31 cellular contexts compared by ENCODE assay signal in the genomic region with DNA sequence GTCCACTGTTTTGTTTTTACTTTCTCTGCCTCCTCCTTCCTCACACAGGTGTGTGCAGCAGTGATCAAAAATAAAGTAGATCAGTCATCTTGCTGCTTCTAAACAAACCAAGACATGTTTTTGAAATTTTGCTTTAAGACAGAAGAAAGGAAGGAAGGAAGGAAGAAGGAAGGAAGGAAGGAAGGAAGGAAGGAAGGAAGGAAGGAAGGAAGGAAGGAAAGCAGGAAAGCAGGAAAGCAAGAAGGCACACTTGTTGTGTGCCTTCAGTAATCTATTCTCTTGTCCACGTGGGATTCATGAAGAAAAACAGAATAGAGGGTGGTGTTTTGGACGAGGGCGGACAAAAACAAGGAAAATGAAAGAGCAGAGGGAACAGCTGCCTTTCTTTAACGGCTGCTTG.
"Had no signal": no experiment of that assay in that cellular context is flagged by ENCODE, and none has a peak within 500 bp of the region (broad histone marks: within the 10 kb centered on the region; RNA-seq: fewer than 3 reads in every experiment).

No MANE protein-coding gene starts in this region.

- H3K27me3 ChIP-seq: adrenal gland, Peyer's patch, SJSA1 had no signal

- H3K27me3 Mint-ChIP-seq: activated CD4-positive, alpha-beta T cell treated with anti-CD3 and anti-CD28 coated beads, Interleukin-2, amount 10 ng/mL, durations not matched to agents 24 days and 14 days; activated CD8-positive, alpha-beta memory T cell treated with anti-CD3 and anti-CD28 coated beads, Interleukin-2, amount 10 ng/mL, durations not matched to agents 7 days and 5 days; activated naive CD8-positive, alpha-beta T cell; T-helper 17 cell had no signal

- H3K4me1 ChIP-seq: adrenal gland, Peyer's patch, SJSA1 had no signal

- H3K4me3 ChIP-seq: adrenal gland, Peyer's patch, SJSA1 had no signal

- H3K36me3 Mint-ChIP-seq: activated CD8-positive, alpha-beta memory T cell treated with anti-CD3 and anti-CD28 coated beads, Interleukin-2, amount 10 ng/mL, durations not matched to agents 7 days and 5 days; activated naive CD8-positive, alpha-beta T cell; WTC11 had no signal

- H3K9me3 ChIP-seq: adrenal gland, Peyer's patch, SJSA1 had no signal

- DNase-seq: activated CD4-positive, alpha-beta T cell treated with anti-CD3 and anti-CD28 coated beads for 1 hour; activated CD4-positive, alpha-beta T cell treated with anti-CD3 and anti-CD28 coated beads, Interleukin-2, amount 10 ng/mL, durations not matched to agents 24 days and 14 days; activated CD4-positive, alpha-beta T cell treated with anti-CD3 and anti-CD28 coated beads, Interleukin-2, amount 50 U/mL, for 48 hours; activated CD8-positive, alpha-beta memory T cell treated with anti-CD3 and anti-CD28 coated beads, Interleukin-2, amount 10 ng/mL, durations not matched to agents 7 days and 5 days; activated effector memory CD4-positive, alpha-beta T cell treated with Interleukin-2 at 50 U/mL for 16 hours; activated naive CD4-positive, alpha-beta T cell; activated T-cell treated with anti-CD3 and anti-CD28 coated beads, Interleukin-2, amount 50 U/mL, for 24 hours; adrenal gland; anterior cingulate cortex; central memory CD4-positive, alpha-beta T cell; Kasumi-1; KBM-7; NCI-H1048; NCI-H1417 treated with DMSO at 0.1 percent for 48 hours; NCI-H1694; NCI-H2029; NCI-H2107; NCI-H2171 treated with DMSO at 0.1 percent for 48 hours; NCI-H226; NCI-H526; NCI-H774; NK-92 treated with Interleukin-12 subunit alpha and Interleukin-12 subunit beta, amount 100 ng/mL, for 24 hours; Peyer's patch; SHP77; T-helper 17 cell; T-helper 9 cell had no signal

- H3K36me3 ChIP-seq: adrenal gland, Peyer's patch, SJSA1 had no signal

- H3K27ac Mint-ChIP-seq: activated CD4-positive, alpha-beta T cell treated with anti-CD3 and anti-CD28 coated beads, Interleukin-2, amount 10 ng/mL, durations not matched to agents 24 days and 14 days; activated CD8-positive, alpha-beta memory T cell treated with anti-CD3 and anti-CD28 coated beads, Interleukin-2, amount 10 ng/mL, durations not matched to agents 7 days and 5 days; activated naive CD8-positive, alpha-beta T cell; activated T-cell treated with anti-CD3 and anti-CD28 coated beads, Interleukin-2, amount 50 U/mL, for 24 hours; activated T-helper 1 cell treated with anti-CD3 and anti-CD28 coated beads, Interleukin-12 subunit alpha, Interleukin-12 subunit beta, Interleukin-2, Interleukin-4 antibody, amounts not matched to agents 30 ng/mL and 10 ng/mL and 1 ng/mL, durations not matched to agents 14 hours and 24 hours and 36 hours; T-helper 17 cell; WTC11 had no signal

- ATAC-seq: activated CD8-positive, alpha-beta memory T cell treated with anti-CD3 and anti-CD28 coated beads, Interleukin-2, amount 10 ng/mL, durations not matched to agents 7 days and 5 days; T-helper 17 cell; WTC11 had no signal

- H3K9me3 Mint-ChIP-seq: activated T-cell treated with anti-CD3 and anti-CD28 coated beads, Interleukin-2, amount 50 U/mL, for 24 hours; activated T-helper 1 cell treated with anti-CD3 and anti-CD28 coated beads, Interleukin-12 subunit alpha, Interleukin-12 subunit beta, Interleukin-2, Interleukin-4 antibody, amounts not matched to agents 30 ng/mL and 10 ng/mL and 1 ng/mL, durations not matched to agents 14 hours and 24 hours and 36 hours; WTC11 had no signal

- H3K4me3 Mint-ChIP-seq: activated CD4-positive, alpha-beta T cell treated with anti-CD3 and anti-CD28 coated beads, Interleukin-2, amount 10 ng/mL, durations not matched to agents 24 days and 14 days; activated CD8-positive, alpha-beta memory T cell treated with anti-CD3 and anti-CD28 coated beads, Interleukin-2, amount 10 ng/mL, durations not matched to agents 7 days and 5 days; activated naive CD8-positive, alpha-beta T cell; activated T-cell treated with anti-CD3 and anti-CD28 coated beads, Interleukin-2, amount 50 U/mL, for 24 hours; activated T-helper 1 cell treated with anti-CD3 and anti-CD28 coated beads, Interleukin-12 subunit alpha, Interleukin-12 subunit beta, Interleukin-2, Interleukin-4 antibody, amounts not matched to agents 30 ng/mL and 10 ng/mL and 1 ng/mL, durations not matched to agents 14 hours and 24 hours and 36 hours; T-helper 17 cell; WTC11 had no signal

- H3K4me1 Mint-ChIP-seq: activated CD4-positive, alpha-beta T cell treated with anti-CD3 and anti-CD28 coated beads, Interleukin-2, amount 10 ng/mL, durations not matched to agents 24 days and 14 days; activated CD8-positive, alpha-beta memory T cell treated with anti-CD3 and anti-CD28 coated beads, Interleukin-2, amount 10 ng/mL, durations not matched to agents 7 days and 5 days; T-helper 17 cell; WTC11 had no signal

- H3K27ac ChIP-seq: adrenal gland, Peyer's patch, RWPE1, SJSA1 had no signal
